14 cellular contexts compared by ENCODE assay signal in the genomic region with DNA sequence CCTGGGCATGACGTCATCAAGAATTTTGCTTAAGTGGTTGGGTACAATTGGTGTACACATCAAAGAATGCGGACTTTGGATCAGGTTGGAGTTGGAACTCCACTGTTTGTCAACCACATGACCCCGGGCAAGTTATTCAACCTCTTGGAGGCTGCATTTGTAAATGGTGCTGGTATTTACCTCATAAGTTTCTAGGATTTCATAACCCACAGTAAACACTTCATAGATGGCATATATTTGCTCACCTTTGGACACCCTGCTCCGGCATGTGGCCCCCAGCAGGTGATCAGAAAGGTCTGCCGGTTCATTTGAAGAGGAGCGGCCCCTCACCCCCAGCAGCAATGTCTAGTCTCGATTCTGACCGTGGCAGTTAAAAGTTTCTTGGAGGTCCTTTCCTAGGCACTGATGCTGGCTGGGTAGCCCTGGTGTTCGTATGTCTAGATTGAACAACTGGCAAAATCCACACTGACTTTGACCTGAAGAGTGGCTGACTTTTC.
DNase-seq lines count a peak whose midpoint lies in the region; ATAC-seq, FAIRE-seq and TF ChIP-seq lines count a peak whose summit lies in the region.
"Had no signal": no experiment of that assay in that cellular context is flagged by ENCODE, and none has a peak within 500 bp of the region (broad histone marks: within the 10 kb centered on the region; RNA-seq: fewer than 3 reads in every experiment).

No MANE protein-coding gene starts in this region.

- peak overlapping the region; percentile 87 to 93 for H3K27ac ChIP-seq in A549
- peak overlapping the region; percentile 71 to 76 for H3K27ac ChIP-seq in liver (ENCODE audit: low read depth in 1 of 2, low read length in 2 of 2)
- H3K27ac ChIP-seq: neutrophil, SJCRH30 had no signal

- peak overlapping the region in 1 of 2 donors; percentile 85 for H3K9ac ChIP-seq in liver (ENCODE audit: low read depth in 1 of 2, low read length in 2 of 2)

- FAIRE-seq in A549 (lab: Jason Lieb, UNC) (peak; percentile 54), bronchial epithelial cell (lab: Jason Lieb, UNC) (no peak)

- ATAC-seq in A549 (peak; percentile 71 to 81), HG03095 (IDR thresholded peaks at IDR 0.05; ENCODE audit: unreplicated experiment) (no peak), GM21526 (IDR thresholded peaks at IDR 0.05; ENCODE audit: low FRiP score, unreplicated experiment) (no peak)
- ATAC-seq: activated T-cell treated with anti-CD3 and anti-CD28 coated beads, Interleukin-2, amount 50 U/mL, for 72 hours; GM23338 had no signal

- H3K27me3 ChIP-seq in bronchial epithelial cell (ENCODE audit: control insufficient read depth, insufficient read depth, low read length): no peaks in the 10 kb centered on the region
- H3K27me3 ChIP-seq in liver (ENCODE audit: control insufficient read depth in 4 of 4, insufficient read depth in 4 of 4, low read length in 3 of 4): no peaks in the 10 kb centered on the region
- H3K27me3 ChIP-seq: SJCRH30 had no signal

- DNase-seq in A549 (ENCODE audit: low read depth in 1 of 2, low spot score in 1 of 2) (peak; percentile 48 to 96), M059J (ENCODE audit: low read depth) (peak; percentile 8), bronchial epithelial cell (ENCODE audit: low read depth) (peak; percentile 74), DMS153 (lab: John Stamatoyannopoulos, UW) (no peak), NCI-H1048 (lab: John Stamatoyannopoulos, UW) (no peak)
- DNase-seq: activated T-cell treated with anti-CD3 and anti-CD28 coated beads, Interleukin-2, amount 50 U/mL, for 72 hours; mesendoderm; NCI-H1694; SJCRH30 had no signal

- TF ChIP-seq CTCF in A549 (IDR thresholded peaks at IDR 0.05) (no peak), bronchial epithelial cell (IDR thresholded peaks at IDR 0.05; ENCODE audit: insufficient read depth, low read length, severe bottlenecking) (no peak), liver (IDR thresholded peaks at IDR 0.05; ENCODE audit: low read depth, low read length, missing input control) (no peak)

- 5% methylated on average over 9 of the region's 9 CpGs for WGBS in A549 (ENCODE audit: missing lambda C conversion rate)
- WGBS in liver: 35% methylated on average over 9 of the region's 9 CpGs

- H3K4me3 ChIP-seq in A549 (no peak overlapping the region), bronchial epithelial cell (ENCODE audit: low read depth, low read length) (no peak overlapping the region), liver (ENCODE audit: low read depth in 1 of 3, low read length in 3 of 3) (no peak overlapping the region)
- H3K4me3 ChIP-seq: GM23338, SJCRH30 had no signal

- H3K4me1 ChIP-seq in A549: peaks cover 65% of the 10 kb centered on the region
- peaks cover 9 to 58% (median 35%) of the 10 kb centered on the region in 4 donors for H3K4me1 ChIP-seq in liver (ENCODE audit: control insufficient read depth in 4 of 4, insufficient read depth in 4 of 4, low read length in 3 of 4)
- H3K4me1 ChIP-seq: SJCRH30 had no signal

- peak in 1 of 2 experiments; percentile 70; a peak in 3 of 5 replicates for TF ChIP-seq RAD21 in A549 (conservative IDR thresholded peaks at IDR 0.05 in 1 of 2, IDR thresholded peaks at IDR 0.05 in 1 of 2)
- TF ChIP-seq RAD21 in liver (IDR thresholded peaks at IDR 0.05): peak; percentile 54 to 59

- H3K4me2 ChIP-seq in A549: peak overlapping the region; percentile 63
- H3K4me2 ChIP-seq: GM23338 had no signal

- TF ChIP-seq POLR2A in A549 (IDR thresholded peaks at IDR 0.05; ENCODE audit: low read length): no peak

- peak; percentile 98 to 99 for TF ChIP-seq EP300 in A549 (IDR thresholded peaks at IDR 0.05)

- no peaks in the 10 kb centered on the region for H3K9me3 ChIP-seq in A549
- no peaks in the 10 kb centered on the region for H3K9me3 ChIP-seq in liver (ENCODE audit: control insufficient read depth in 4 of 4, low read length in 3 of 4)
- H3K9me3 ChIP-seq: neutrophil, SJCRH30 had no signal

- H3K36me3 ChIP-seq in bronchial epithelial cell (ENCODE audit: control insufficient read depth, insufficient read depth, low read length) (no peaks in the 10 kb centered on the region), liver (ENCODE audit: control insufficient read depth in 4 of 4, insufficient read depth in 3 of 4, low read depth in 1 of 4, low read length in 3 of 4) (peaks cover 0 to 11% (median 9%) of the 10 kb centered on the region in 4 donors)
- H3K36me3 ChIP-seq: neutrophil, SJCRH30 had no signal

- POLR2A ChIA-PET in A549 (lab: Yijun Ruan, JAX): no interaction called here

- CTCF ChIA-PET in A549 (lab: Yijun Ruan, JAX): interaction anchor here (1.0 to 8.0 kb wide), 5 partner anchors 20 to 814 kb away, joined by 3 to 116 read pairs (median 22); no protein-coding TSS in a partner anchor

TF ChIP-seq in A549, 52 proteins besides CTCF, POLR2A, EP300 and RAD21 (continues in another document):
- no peak for TF ChIP-seq NPAS2 (CRISPR knock-in tag; IDR thresholded peaks at IDR 0.05; ENCODE audit: borderline replicate concordance)
- TF ChIP-seq, protein P1, sequence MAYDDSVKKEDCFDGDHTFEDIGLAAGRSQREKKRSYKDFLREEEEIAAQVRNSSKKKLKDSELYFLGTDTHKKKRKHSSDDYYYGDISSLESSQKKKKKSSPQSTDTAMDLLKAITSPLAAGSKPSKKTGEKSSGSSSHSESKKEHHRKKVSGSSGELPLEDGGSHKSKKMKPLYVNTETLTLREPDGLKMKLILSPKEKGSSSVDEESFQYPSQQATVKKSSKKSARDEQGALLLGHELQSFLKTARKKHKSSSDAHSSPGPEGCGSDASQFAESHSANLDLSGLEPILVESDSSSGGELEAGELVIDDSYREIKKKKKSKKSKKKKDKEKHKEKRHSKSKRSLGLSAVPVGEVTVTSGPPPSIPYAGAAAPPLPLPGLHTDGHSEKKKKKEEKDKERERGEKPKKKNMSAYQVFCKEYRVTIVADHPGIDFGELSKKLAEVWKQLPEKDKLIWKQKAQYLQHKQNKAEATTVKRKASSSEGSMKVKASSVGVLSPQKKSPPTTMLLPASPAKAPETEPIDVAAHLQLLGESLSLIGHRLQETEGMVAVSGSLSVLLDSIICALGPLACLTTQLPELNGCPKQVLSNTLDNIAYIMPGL (CRISPR knock-in tag; IDR thresholded peaks at IDR 0.05; ENCODE audit: borderline replicate concordance): no peak
- no peak for TF ChIP-seq E2F6 (IDR thresholded peaks at IDR 0.05; ENCODE audit: borderline replicate concordance, low read depth)
- TF ChIP-seq EHF (CRISPR knock-in tag; IDR thresholded peaks at IDR 0.05): no peak
- no peak for TF ChIP-seq PBX3 (IDR thresholded peaks at IDR 0.05)
- no peak for TF ChIP-seq PHF8 (IDR thresholded peaks at IDR 0.05; ENCODE audit: borderline replicate concordance, low read depth)

TF ChIP-seq in liver, 16 proteins besides CTCF, POLR2A, EP300 and RAD21 (continues in another document):
- TF ChIP-seq FOXA2 (IDR thresholded peaks at IDR 0.05) (peak; percentile 81), FOXA1 (IDR thresholded peaks at IDR 0.05) (peak; percentile 84), NR2F2 (IDR thresholded peaks at IDR 0.05) (peak; percentile 87), MAX (IDR thresholded peaks at IDR 0.05) (peak; percentile 68), JUND (IDR thresholded peaks at IDR 0.05) (peak; percentile 97), SP1 (IDR thresholded peaks at IDR 0.05) (peak; percentile 96), TAF1 (conservative IDR thresholded peaks at IDR 0.05) (no peak), ATF3 (IDR thresholded peaks at IDR 0.05) (peak; percentile 91), RXRA (IDR thresholded peaks at IDR 0.05) (peak; percentile 96), GABPA (IDR thresholded peaks at IDR 0.05 in 1 of 2, conservative IDR thresholded peaks at IDR 0.05 in 1 of 2) (peak; percentile 16 to 22), EGR1 (IDR thresholded peaks at IDR 0.05; ENCODE audit: low read depth in 2 of 2) (peak in 1 of 2 donors; percentile 66), HNF4A (conservative IDR thresholded peaks at IDR 0.05) (peak; percentile 98)
- TF ChIP-seq, protein P2, sequence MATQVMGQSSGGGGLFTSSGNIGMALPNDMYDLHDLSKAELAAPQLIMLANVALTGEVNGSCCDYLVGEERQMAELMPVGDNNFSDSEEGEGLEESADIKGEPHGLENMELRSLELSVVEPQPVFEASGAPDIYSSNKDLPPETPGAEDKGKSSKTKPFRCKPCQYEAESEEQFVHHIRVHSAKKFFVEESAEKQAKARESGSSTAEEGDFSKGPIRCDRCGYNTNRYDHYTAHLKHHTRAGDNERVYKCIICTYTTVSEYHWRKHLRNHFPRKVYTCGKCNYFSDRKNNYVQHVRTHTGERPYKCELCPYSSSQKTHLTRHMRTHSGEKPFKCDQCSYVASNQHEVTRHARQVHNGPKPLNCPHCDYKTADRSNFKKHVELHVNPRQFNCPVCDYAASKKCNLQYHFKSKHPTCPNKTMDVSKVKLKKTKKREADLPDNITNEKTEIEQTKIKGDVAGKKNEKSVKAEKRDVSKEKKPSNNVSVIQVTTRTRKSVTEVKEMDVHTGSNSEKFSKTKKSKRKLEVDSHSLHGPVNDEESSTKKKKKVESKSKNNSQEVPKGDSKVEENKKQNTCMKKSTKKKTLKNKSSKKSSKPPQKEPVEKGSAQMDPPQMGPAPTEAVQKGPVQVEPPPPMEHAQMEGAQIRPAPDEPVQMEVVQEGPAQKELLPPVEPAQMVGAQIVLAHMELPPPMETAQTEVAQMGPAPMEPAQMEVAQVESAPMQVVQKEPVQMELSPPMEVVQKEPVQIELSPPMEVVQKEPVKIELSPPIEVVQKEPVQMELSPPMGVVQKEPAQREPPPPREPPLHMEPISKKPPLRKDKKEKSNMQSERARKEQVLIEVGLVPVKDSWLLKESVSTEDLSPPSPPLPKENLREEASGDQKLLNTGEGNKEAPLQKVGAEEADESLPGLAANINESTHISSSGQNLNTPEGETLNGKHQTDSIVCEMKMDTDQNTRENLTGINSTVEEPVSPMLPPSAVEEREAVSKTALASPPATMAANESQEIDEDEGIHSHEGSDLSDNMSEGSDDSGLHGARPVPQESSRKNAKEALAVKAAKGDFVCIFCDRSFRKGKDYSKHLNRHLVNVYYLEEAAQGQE (IDR thresholded peaks at IDR 0.05): peak; percentile 36

Comparison
In these comparisons a context has a peak if more than half of its experiments do, and no peak if none do; other contexts are left out.
1. ATAC-seq: peak in A549 (2 of 2); none in HG03095 (single experiment) and GM21526 (single experiment).
2. DNase-seq: peak in A549 (2 of 2), M059J (single experiment) and bronchial epithelial cell (single experiment); none in DMS153 (single experiment) and NCI-H1048 (single experiment).